In genomic region chr10:12466701-12467100, GRCh38 we compare ENCODE assay signal across 12 cellular contexts.
DNase-seq lines count a peak whose midpoint lies in the region; TF ChIP-seq lines count a peak whose summit lies in the region.
"Had no signal": no experiment of that assay in that cellular context is flagged by ENCODE, and none has a peak within 500 bp of the region (broad histone marks: within the 10 kb centered on the region; RNA-seq: fewer than 3 reads in every experiment).

No MANE protein-coding gene starts in this region.

- H3K4me3 ChIP-seq in HFF-Myc (replicated peaks; ENCODE audit: low read depth, low read length), result no peak overlapping the region
- H3K4me3 ChIP-seq in endodermal cell (ENCODE audit: low read length), result no peak overlapping the region
- H3K4me3 ChIP-seq: left lung had no signal

- no peak overlapping the region for H3K9ac ChIP-seq in endodermal cell (ENCODE audit: extremely low read depth, low read length, poor library complexity, severe bottlenecking)

- peaks cover 12% of the 10 kb centered on the region for H3K27me3 Mint-ChIP-seq in progenitor cell of endocrine pancreas
- H3K27me3 Mint-ChIP-seq in endodermal cell (ENCODE audit: insufficient read depth), result peaks cover 60% of the 10 kb centered on the region
- H3K27me3 Mint-ChIP-seq: type B pancreatic cell had no signal

- H3K9me3 Mint-ChIP-seq in progenitor cell of endocrine pancreas (ENCODE audit: low read depth), result no peaks in the 10 kb centered on the region
- no peaks in the 10 kb centered on the region for H3K9me3 Mint-ChIP-seq in endodermal cell
- H3K9me3 Mint-ChIP-seq: type B pancreatic cell had no signal

- no peak overlapping the region for H3K27ac ChIP-seq in endodermal cell (ENCODE audit: low read depth, low read length)
- H3K27ac ChIP-seq: left lung had no signal

- H3K27ac Mint-ChIP-seq in progenitor cell of endocrine pancreas (peak overlapping the region; percentile 7), endodermal cell (no peak overlapping the region)
- H3K27ac Mint-ChIP-seq: type B pancreatic cell had no signal

- H3K4me1 ChIP-seq in endodermal cell (ENCODE audit: control insufficient read depth, insufficient read depth, low read length), result no peaks in the 10 kb centered on the region
- H3K4me1 ChIP-seq: Caco-2, left lung had no signal

- TF ChIP-seq CTCF in HFF-Myc (IDR thresholded peaks at IDR 0.05; ENCODE audit: low read depth, low read length, missing control alignments) (no peak), progenitor cell of endocrine pancreas (IDR thresholded peaks at IDR 0.05; ENCODE audit: unreplicated experiment) (no peak), endodermal cell (conservative IDR thresholded peaks at IDR 0.05) (no peak), GM20000 (IDR thresholded peaks at IDR 0.05; ENCODE audit: extremely low read depth, missing control alignments) (no peak)

- H3K36me3 Mint-ChIP-seq in progenitor cell of endocrine pancreas (ENCODE audit: insufficient read depth) (no peaks in the 10 kb centered on the region), endodermal cell (ENCODE audit: low read depth) (no peaks in the 10 kb centered on the region)
- H3K36me3 Mint-ChIP-seq: type B pancreatic cell had no signal

- H3K4me3 Mint-ChIP-seq in progenitor cell of endocrine pancreas (ENCODE audit: low read depth), result no peak overlapping the region
- no peak overlapping the region for H3K4me3 Mint-ChIP-seq in endodermal cell
- H3K4me3 Mint-ChIP-seq: type B pancreatic cell had no signal

- H3K9me3 ChIP-seq in endodermal cell (ENCODE audit: control insufficient read depth, low read length), result peaks cover 13% of the 10 kb centered on the region
- H3K9me3 ChIP-seq: Caco-2, left lung had no signal

- H3K4me1 Mint-ChIP-seq in progenitor cell of endocrine pancreas (ENCODE audit: low read depth) (peaks cover 10% of the 10 kb centered on the region), endodermal cell (peaks cover 4% of the 10 kb centered on the region)

- no peaks in the 10 kb centered on the region for H3K36me3 ChIP-seq in endodermal cell (ENCODE audit: control insufficient read depth, insufficient read depth, low read length)
- H3K36me3 ChIP-seq: left lung had no signal

- WGBS in endodermal cell (ENCODE audit: insufficient coverage in 1 of 2, insufficient read length in 1 of 2), 2 experiments, result 85 to 91% methylated on average over 9 of the region's 9 CpGs

- DNase-seq in HFF-Myc (ENCODE audit: extremely low read depth, low read depth), result peak; percentile 24
- peak; percentile 90 for DNase-seq in NCI-H2171 treated with DMSO at 0.1 percent for 48 hours (lab: John Stamatoyannopoulos, UW)
- peak; percentile 8 for DNase-seq in astrocyte of the hippocampus (ENCODE audit: low read depth, low spot score)
- DNase-seq in progenitor cell of endocrine pancreas (ENCODE audit: low spot score, unreplicated experiment), result no peak
- DNase-seq in endodermal cell, result no peak
- DNase-seq in hippocampal formation (lab: John Stamatoyannopoulos, UW), result no peak
- no peak for DNase-seq in GM20000 (ENCODE audit: low spot score)
- DNase-seq: activated CD4-positive, alpha-beta T cell treated with anti-CD3 and anti-CD28 coated beads for 4 hours; Caco-2; head of caudate nucleus; left lung had no signal

- H3K27me3 ChIP-seq in endodermal cell (ENCODE audit: control insufficient read depth, insufficient read depth, low read length, poor library complexity, severe bottlenecking), result peaks cover 23% of the 10 kb centered on the region

Comparison
In these comparisons a context has a peak if more than half of its experiments do, and no peak if none do; other contexts are left out.
1. DNase-seq: peak in HFF-Myc (single experiment), NCI-H2171 treated with DMSO at 0.1 percent for 48 hours (single experiment) and astrocyte of the hippocampus (single experiment); none in progenitor cell of endocrine pancreas (single experiment), endodermal cell (single experiment), hippocampal formation (0 of 2) and GM20000 (single experiment).